Comparison of ENCODE assay signal across 24 cellular contexts in the genomic region with DNA sequence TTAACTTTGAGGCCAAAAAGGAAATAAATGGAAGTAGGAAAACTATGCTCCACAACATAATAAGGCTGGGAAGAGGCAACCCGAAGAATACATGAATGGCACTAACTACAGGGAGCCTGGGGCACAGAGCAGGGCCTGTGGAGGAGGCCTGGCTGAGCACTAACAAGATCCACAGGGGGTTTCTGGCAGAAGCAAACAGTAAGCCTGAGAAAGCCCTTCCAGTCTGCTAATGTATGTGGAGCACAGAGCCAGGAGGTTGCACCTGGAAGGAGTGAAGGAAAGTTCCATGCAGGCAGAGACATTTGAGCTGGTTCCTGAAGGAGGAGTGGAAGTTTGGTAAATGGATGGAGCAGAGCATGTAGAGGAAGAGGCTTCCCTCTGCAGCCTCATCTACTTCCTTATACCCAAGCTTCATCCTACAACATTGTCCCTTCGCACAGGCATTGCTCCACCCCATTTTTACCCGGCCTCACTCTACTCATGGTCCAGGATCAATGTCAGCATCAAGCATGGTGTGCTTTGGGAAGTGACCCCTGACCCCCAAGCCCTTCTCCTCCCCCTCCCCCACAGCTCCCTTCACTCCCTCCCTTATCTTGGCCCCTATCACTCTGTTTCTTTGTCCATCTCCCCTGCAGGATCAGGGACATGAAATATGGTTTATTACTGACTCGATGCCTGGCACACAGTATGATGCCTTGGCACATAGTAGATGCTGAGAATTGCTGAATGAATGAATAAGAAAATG. TPM values are rescaled to one million over a fixed set of nuclear protein-coding genes. Genes with fewer than 3 reads are reported as not detected.
DNase-seq lines count a peak whose midpoint lies in the region; ATAC-seq, FAIRE-seq and TF ChIP-seq lines count a peak whose summit lies in the region.
"Had no signal": no experiment of that assay in that cellular context is flagged by ENCODE, and none has a peak within 500 bp of the region (broad histone marks: within the 10 kb centered on the region; RNA-seq: fewer than 3 reads in every experiment).

No MANE protein-coding gene starts in this region.

- H3K27ac ChIP-seq in right cardiac atrium (ENCODE audit: low read length) (peak overlapping the region; percentile 3), heart right ventricle (no peak overlapping the region), esophagus (ENCODE audit: low read depth in 2 of 2, low read length in 1 of 2) (peak overlapping the region; percentile 17 to 52), small intestine (ENCODE audit: low read depth in 1 of 2, low read length in 1 of 2) (no peak overlapping the region)
- H3K27ac ChIP-seq: epithelial cell of prostate had no signal

- peaks cover 12% of the 10 kb centered on the region for H3K4me1 ChIP-seq in right cardiac atrium (ENCODE audit: control insufficient read depth, insufficient read depth, low read length)
- peaks cover 3 to 16% (median 10%) of the 10 kb centered on the region in 9 donors for H3K4me1 ChIP-seq in heart right ventricle
- H3K4me1 ChIP-seq in esophagus (ENCODE audit: control insufficient read depth in 2 of 2, insufficient read depth in 2 of 2, low read length in 1 of 2) = peaks cover 0 to 3% of the 10 kb centered on the region in 2 donors
- H3K4me1 ChIP-seq in small intestine (ENCODE audit: control insufficient read depth in 2 of 2, insufficient read depth in 1 of 2, low read depth in 1 of 2, low read length in 1 of 2) = no peaks in the 10 kb centered on the region

- H3K4me3 Mint-ChIP-seq in progenitor cell of endocrine pancreas (ENCODE audit: low read depth) (no peak overlapping the region), CD14-positive monocyte (no peak overlapping the region)
- H3K4me3 Mint-ChIP-seq: CD8-positive, alpha-beta memory T cell; dendritic cell treated with granulocyte-macrophage colony-stimulating factor and Interleukin-4, amounts not matched to agents 40 ng/mL and 50 ng/mL, for 4 days; natural killer cell treated with Interleukin-12 subunit alpha and Interleukin-12 subunit beta and Interleukin-15 and Interleukin-18, amount 100 ng/mL, for 72 hours had no signal

- H3K27me3 Mint-ChIP-seq in progenitor cell of endocrine pancreas (peaks cover 2% of the 10 kb centered on the region), CD14-positive monocyte (ENCODE audit: low read depth in 3 of 3) (peaks cover 5 to 10% (median 6%) of the 10 kb centered on the region in 3 donors)

- DNase-seq in right cardiac atrium (no peak), heart right ventricle (no peak), sciatic nerve (ENCODE audit: low spot score) (peak; percentile 25), progenitor cell of endocrine pancreas (ENCODE audit: low spot score, unreplicated experiment) (no peak), mucosa of gallbladder (ENCODE audit: low spot score) (no peak), CD14-positive monocyte (ENCODE audit: low spot score) (no peak), small intestine (no peak)
- DNase-seq: activated CD4-positive, alpha-beta T cell treated with anti-CD3 and anti-CD28 coated beads for 1 hour; CD8-positive, alpha-beta memory T cell; NCI-H1436; stimulated activated CD4-positive, alpha-beta T cell treated with anti-CD3 and anti-CD28 coated beads, Interleukin-4, amount 100 ng/mL, for 24 hours; stimulated activated CD8-positive, alpha-beta memory T cell treated with anti-CD3 and anti-CD28 coated beads, Interleukin-4, amount 100 ng/mL, for 48 hours; T-helper 9 cell had no signal

- no peaks in the 10 kb centered on the region for H3K36me3 ChIP-seq in heart right ventricle
- no peaks in the 10 kb centered on the region for H3K36me3 ChIP-seq in esophagus (ENCODE audit: control insufficient read depth in 2 of 2, insufficient read depth in 2 of 2, low read length in 1 of 2)
- H3K36me3 ChIP-seq in small intestine (ENCODE audit: control insufficient read depth in 2 of 2, insufficient read depth in 2 of 2, low read length in 2 of 2) = no peaks in the 10 kb centered on the region
- H3K36me3 ChIP-seq: right atrium auricular region, tibial nerve had no signal

- TF ChIP-seq CTCF in heart right ventricle (IDR thresholded peaks at IDR 0.05) (no peak), progenitor cell of endocrine pancreas (IDR thresholded peaks at IDR 0.05; ENCODE audit: unreplicated experiment) (no peak), CD14-positive monocyte (IDR thresholded peaks at IDR 0.05) (no peak)

- no peak overlapping the region for H3K27ac Mint-ChIP-seq in progenitor cell of endocrine pancreas
- H3K27ac Mint-ChIP-seq in CD14-positive monocyte = no peak overlapping the region
- H3K27ac Mint-ChIP-seq: CD8-positive, alpha-beta memory T cell; dendritic cell treated with granulocyte-macrophage colony-stimulating factor and Interleukin-4, amounts not matched to agents 40 ng/mL and 50 ng/mL, for 4 days had no signal

- H3K4me3 ChIP-seq in right cardiac atrium (ENCODE audit: low read length) (no peak overlapping the region), heart right ventricle (no peak overlapping the region), esophagus (ENCODE audit: low read depth in 1 of 2, low read length in 2 of 2) (no peak overlapping the region), small intestine (ENCODE audit: low read depth in 1 of 2, low read length in 2 of 2) (no peak overlapping the region)
- H3K4me3 ChIP-seq: right atrium auricular region, tibial nerve had no signal

- H3K9me3 Mint-ChIP-seq in progenitor cell of endocrine pancreas (ENCODE audit: low read depth) = no peaks in the 10 kb centered on the region
- H3K9me3 Mint-ChIP-seq in CD14-positive monocyte = no peaks in the 10 kb centered on the region
- H3K9me3 Mint-ChIP-seq: CD8-positive, alpha-beta memory T cell; dendritic cell treated with granulocyte-macrophage colony-stimulating factor and Interleukin-4, amounts not matched to agents 40 ng/mL and 50 ng/mL, for 4 days; natural killer cell treated with Interleukin-12 subunit alpha and Interleukin-12 subunit beta and Interleukin-15 and Interleukin-18, amount 100 ng/mL, for 72 hours had no signal

- H3K27me3 ChIP-seq in right cardiac atrium (ENCODE audit: control insufficient read depth, insufficient read depth) (no peaks in the 10 kb centered on the region), heart right ventricle (no peaks in the 10 kb centered on the region), esophagus (ENCODE audit: control insufficient read depth in 1 of 2, insufficient read depth in 2 of 2, low read length in 2 of 2) (no peaks in the 10 kb centered on the region), small intestine (ENCODE audit: control insufficient read depth in 2 of 2, insufficient read depth in 2 of 2, low read length in 2 of 2) (no peaks in the 10 kb centered on the region)
- H3K27me3 ChIP-seq: right atrium auricular region, tibial nerve had no signal

- FAIRE-seq in small intestine (lab: Jason Lieb, UNC) = no peak
- FAIRE-seq: astrocyte, islet of Langerhans had no signal

- intact Hi-C loops in right cardiac atrium (cut with DNase I) (no loop called here), heart right ventricle (cut with DNase I) (loop anchor here in 3 of 10 donors (5.0 kb wide), 2 partner anchors 35 to 40 kb away; a partner anchor contains a TSS), sciatic nerve (cut with DNase I) (no loop called here), CD14-positive monocyte (cut with micrococcal nuclease) (no loop called here)

- H3K9me3 ChIP-seq in right cardiac atrium (ENCODE audit: control insufficient read depth, low read length) (no peaks in the 10 kb centered on the region), heart right ventricle (no peaks in the 10 kb centered on the region), esophagus (ENCODE audit: control insufficient read depth in 2 of 2, insufficient read depth in 1 of 2, low read depth in 1 of 2, low read length in 1 of 2) (no peaks in the 10 kb centered on the region), small intestine (ENCODE audit: control insufficient read depth, low read depth) (no peaks in the 10 kb centered on the region)
- H3K9me3 ChIP-seq: right atrium auricular region, tibial nerve had no signal

- 76% methylated on average over 4 of the region's 4 CpGs for WGBS in right cardiac atrium
- WGBS in heart right ventricle, 2 donors = 78 to 82% methylated on average over 4 of the region's 4 CpGs
- 66 to 72% methylated on average over 4 of the region's 4 CpGs for WGBS in esophagus, 2 donors
- 65 to 75% (median 66%) methylated on average over 4 of the region's 4 CpGs for WGBS in small intestine, 3 donors

- ATAC-seq in right cardiac atrium (no peak), heart right ventricle (no peak), sciatic nerve (no peak)
- ATAC-seq: natural killer cell treated with Interleukin-12 subunit alpha and Interleukin-12 subunit beta and Interleukin-15 and Interleukin-18, amount 100 ng/mL, for 72 hours had no signal

- H3K4me1 Mint-ChIP-seq in progenitor cell of endocrine pancreas (ENCODE audit: low read depth) (no peaks in the 10 kb centered on the region), CD14-positive monocyte (no peaks in the 10 kb centered on the region)

- H3K36me3 Mint-ChIP-seq in progenitor cell of endocrine pancreas (ENCODE audit: insufficient read depth) (no peaks in the 10 kb centered on the region), CD14-positive monocyte (no peaks in the 10 kb centered on the region)
- H3K36me3 Mint-ChIP-seq: CD8-positive, alpha-beta memory T cell; natural killer cell treated with Interleukin-12 subunit alpha and Interleukin-12 subunit beta and Interleukin-15 and Interleukin-18, amount 100 ng/mL, for 72 hours had no signal

RNA-seq across cellular contexts. Expression of a gene that starts 23.3 kb away (rescaled TPM):
- total RNA-seq in right cardiac atrium (10 to 100 TPM; 55.8 to 96.6 (median 73.6) TPM), heart right ventricle (100 to 1,000 TPM; 104 to 214 (median 130) TPM), sciatic nerve (37.7 TPM), progenitor cell of endocrine pancreas (6.6 and 7.4 TPM in 2 replicates), mucosa of gallbladder (29.4 TPM)
- polyA plus RNA-seq in right cardiac atrium (79.5 TPM), heart right ventricle (10 to 100 TPM; 72.6 to 75.8 TPM), esophagus (1 to 10 TPM; 2.3 to 3.7 TPM), CD14-positive monocyte (1 to 10 TPM; 1.5 to 2.3 TPM), small intestine (1 to 10 TPM in 2 of 3 donors, under 1 TPM in 1; 0.45 to 7.9 (median 5.4) TPM)

RNA-seq across cellular contexts. Expression of a gene that starts 34.3 kb away (rescaled TPM):
- total RNA-seq in right cardiac atrium = 10 to 100 TPM; 22.0 to 40.6 (median 33.0) TPM
- 33.7 TPM for polyA plus RNA-seq in right cardiac atrium
- 10 to 100 TPM in 4 of 10 donors, 1 to 10 TPM in 6; 3.6 to 15.2 (median 9.6) TPM for total RNA-seq in heart right ventricle
- 10 to 100 TPM in 1 of 2 donors, 1 to 10 TPM in 1; 9.9 to 22.7 TPM for polyA plus RNA-seq in heart right ventricle
- 10 to 100 TPM; 30.2 to 60.4 TPM for polyA plus RNA-seq in esophagus
- 41.6 TPM for total RNA-seq in sciatic nerve
- 0.41 and 0.62 TPM in 2 replicates for total RNA-seq in progenitor cell of endocrine pancreas
- total RNA-seq in mucosa of gallbladder = 257 TPM
- polyA plus RNA-seq in CD14-positive monocyte = not detected
- polyA plus RNA-seq in small intestine = 10 to 100 TPM in 1 of 3 donors, 1 to 10 TPM in 2; 1.1 to 39.6 (median 6.2) TPM
- total RNA-seq: CD8-positive, alpha-beta memory T cell; Daoy; lung microvascular endothelial cell; natural killer cell treated with Interleukin-12 subunit alpha and Interleukin-12 subunit beta and Interleukin-15 and Interleukin-18, amount 100 ng/mL, for 72 hours; NCI-H460 had no signal
- polyA plus RNA-seq: CD8-positive, alpha-beta memory T cell had no signal

RNA-seq across cellular contexts. Expression of a gene that starts 43.3 kb away (rescaled TPM):
- total RNA-seq in right cardiac atrium = 10 to 100 TPM; 67.8 to 96.9 (median 78.5) TPM
- polyA plus RNA-seq in right cardiac atrium = 73.4 TPM
- 100 to 1,000 TPM in 2 of 10 donors, 10 to 100 TPM in 8; 71.1 to 113 (median 88.9) TPM for total RNA-seq in heart right ventricle
- polyA plus RNA-seq in heart right ventricle = 100 to 1,000 TPM in 1 of 2 donors, 10 to 100 TPM in 1; 49.7 to 105 TPM
- polyA plus RNA-seq in esophagus = 10 to 100 TPM; 21.7 to 37.4 TPM
- 28.7 TPM for total RNA-seq in sciatic nerve
- total RNA-seq in progenitor cell of endocrine pancreas = 43.5 and 49.5 TPM in 2 replicates
- 37.5 TPM for total RNA-seq in mucosa of gallbladder
- 10 to 100 TPM; 45.4 to 50.3 TPM for polyA plus RNA-seq in CD14-positive monocyte
- 10 to 100 TPM; 44.3 to 58.3 (median 46.7) TPM for polyA plus RNA-seq in small intestine

Comparison
In these comparisons a context has a peak if more than half of its experiments do, and no peak if none do; other contexts are left out.
1. H3K27ac ChIP-seq: peak in right cardiac atrium (single experiment) and esophagus (2 of 2); none in heart right ventricle (0 of 10) and small intestine (0 of 2).